In genomic region chr6:31068738-31069340, GRCh38 we compare ENCODE assay signal across 8 cellular contexts. TPM values are rescaled to one million over a fixed set of nuclear protein-coding genes. Genes with fewer than 3 reads are reported as not detected.
DNase-seq lines count a peak whose midpoint lies in the region; ATAC-seq and TF ChIP-seq lines count a peak whose summit lies in the region.

No MANE protein-coding gene starts in this region.

- H3K4me3 ChIP-seq in HAP-1 (no peak overlapping the region), right lobe of liver (no peak overlapping the region)

- POLR2A ChIA-PET in activated CD4-positive, alpha-beta T cell treated with anti-CD3 and anti-CD28 coated beads, Interleukin-2, amount 10 ng/mL, durations not matched to agents 7 days and 5 days (lab: Charles Lee): no interaction called here

- ATAC-seq in right lobe of liver: peak; percentile 89 to 99 (median 95)
- ATAC-seq in HG03432 (IDR thresholded peaks at IDR 0.05; ENCODE audit: unreplicated experiment): no peak

- peaks cover 0 to 4% (median 1%) of the 10 kb centered on the region in 3 donors for H3K27me3 Mint-ChIP-seq in CD14-positive monocyte (ENCODE audit: low read depth in 3 of 3)
- peaks cover 2% of the 10 kb centered on the region for H3K27me3 Mint-ChIP-seq in activated CD4-positive, alpha-beta T cell treated with anti-CD3 and anti-CD28 coated beads, Interleukin-2, amount 10 ng/mL, durations not matched to agents 7 days and 5 days

- H3K27ac Mint-ChIP-seq in CD14-positive monocyte: no peak overlapping the region
- H3K27ac Mint-ChIP-seq in activated CD4-positive, alpha-beta T cell treated with anti-CD3 and anti-CD28 coated beads, Interleukin-2, amount 10 ng/mL, durations not matched to agents 7 days and 5 days: no peak overlapping the region

- DNase-seq in CD14-positive monocyte (ENCODE audit: low spot score) (peak; percentile 64), HAP-1 (ENCODE audit: low spot score in 2 of 2) (peak; percentile 80 to 86), NCI-H526 treated with DMSO at 0.1 percent for 48 hours (lab: John Stamatoyannopoulos, UW) (peak; percentile 76), dedifferentiated amniotic fluid mesenchymal stem cell (ENCODE audit: extremely low spot score) (peak; percentile 71), right lobe of liver (peak; percentile 56 to 77 (median 74))
- DNase-seq in activated CD4-positive, alpha-beta T cell treated with anti-CD3 and anti-CD28 coated beads, Interleukin-2, amount 10 ng/mL, durations not matched to agents 7 days and 5 days: peak; percentile 64
- peak; percentile 36 for DNase-seq in stimulated activated CD8-positive, alpha-beta memory T cell treated with anti-CD3 and anti-CD28 coated beads, Interleukin-12 subunit alpha, Interleukin-12 subunit beta, amount 100 ng/mL, for 1 hour (ENCODE audit: low read depth)

- 52% methylated on average over 13 of the region's 13 CpGs for WGBS in right lobe of liver (ENCODE audit: insufficient coverage, low coverage, low lambda C conversion rate, missing lambda C conversion rate)

- no peak for TF ChIP-seq POLR2A in right lobe of liver (IDR thresholded peaks at IDR 0.05)

- H3K4me1 Mint-ChIP-seq in CD14-positive monocyte: peaks cover 3% of the 10 kb centered on the region
- no peaks in the 10 kb centered on the region for H3K4me1 Mint-ChIP-seq in activated CD4-positive, alpha-beta T cell treated with anti-CD3 and anti-CD28 coated beads, Interleukin-2, amount 10 ng/mL, durations not matched to agents 7 days and 5 days

- intact Hi-C loops in CD14-positive monocyte (cut with micrococcal nuclease) (no loop called here), right lobe of liver (cut with DNase I) (loop anchor here in 1 of 2 donors (10.0 kb wide), 1 partner anchor 234 kb away; no protein-coding TSS in a partner anchor)

- no peaks in the 10 kb centered on the region for H3K27me3 ChIP-seq in HAP-1 (ENCODE audit: low read depth)
- no peaks in the 10 kb centered on the region for H3K27me3 ChIP-seq in right lobe of liver

- CTCF ChIA-PET in activated CD4-positive, alpha-beta T cell treated with anti-CD3 and anti-CD28 coated beads, Interleukin-2, amount 10 ng/mL, durations not matched to agents 7 days and 5 days (lab: Charles Lee): interaction anchor here (1.0 to 1.9 kb wide), 5 partner anchors 11 to 153 kb away, joined by 3 to 8 read pairs (median 5); no protein-coding TSS in a partner anchor

- peaks cover 0 to 2% (median 0%) of the 10 kb centered on the region in 7 donors for H3K9me3 Mint-ChIP-seq in CD14-positive monocyte
- no peaks in the 10 kb centered on the region for H3K9me3 Mint-ChIP-seq in activated CD4-positive, alpha-beta T cell treated with anti-CD3 and anti-CD28 coated beads, Interleukin-2, amount 10 ng/mL, durations not matched to agents 7 days and 5 days

- TF ChIP-seq CTCF in CD14-positive monocyte (IDR thresholded peaks at IDR 0.05): peak; percentile 98
- peak; percentile 64 to 90 (median 88) for TF ChIP-seq CTCF in right lobe of liver (IDR thresholded peaks at IDR 0.05)

- no peak overlapping the region for H3K4me3 Mint-ChIP-seq in CD14-positive monocyte
- H3K4me3 Mint-ChIP-seq in activated CD4-positive, alpha-beta T cell treated with anti-CD3 and anti-CD28 coated beads, Interleukin-2, amount 10 ng/mL, durations not matched to agents 7 days and 5 days: no peak overlapping the region

- H3K36me3 Mint-ChIP-seq in CD14-positive monocyte: no peaks in the 10 kb centered on the region
- no peaks in the 10 kb centered on the region for H3K36me3 Mint-ChIP-seq in activated CD4-positive, alpha-beta T cell treated with anti-CD3 and anti-CD28 coated beads, Interleukin-2, amount 10 ng/mL, durations not matched to agents 7 days and 5 days (ENCODE audit: low read depth)

- H3K9me3 ChIP-seq in HAP-1: no peaks in the 10 kb centered on the region
- no peaks in the 10 kb centered on the region for H3K9me3 ChIP-seq in right lobe of liver

- no peak overlapping the region for H3K27ac ChIP-seq in right lobe of liver

- H3K36me3 ChIP-seq in HAP-1 (replicated peaks): no peaks in the 10 kb centered on the region
- no peaks in the 10 kb centered on the region for H3K36me3 ChIP-seq in right lobe of liver

- peaks cover 25% of the 10 kb centered on the region for H3K4me1 ChIP-seq in HAP-1
- peaks cover 0 to 6% (median 0%) of the 10 kb centered on the region in 4 donors for H3K4me1 ChIP-seq in right lobe of liver

- in situ Hi-C loops in HAP-1 (cut with MboI; ENCODE audit: low sequenced_read_pairs): no loop called here

RNA-seq across cellular contexts. Expression of gene C6orf15, which starts 43.5 kb away (rescaled TPM):
- polyA plus RNA-seq in CD14-positive monocyte: not detected
- not detected for total RNA-seq in activated CD4-positive, alpha-beta T cell treated with anti-CD3 and anti-CD28 coated beads, Interleukin-2, amount 10 ng/mL, durations not matched to agents 7 days and 5 days
- total RNA-seq in right lobe of liver: not detected

RNA-seq across cellular contexts. Expression of gene PSORS1C1, which starts 45.8 kb away (rescaled TPM):
- polyA plus RNA-seq in CD14-positive monocyte: not detected
- under 1 TPM in 1 of 2 experiments, not detected in 1; 0.57 TPM for total RNA-seq in activated CD4-positive, alpha-beta T cell treated with anti-CD3 and anti-CD28 coated beads, Interleukin-2, amount 10 ng/mL, durations not matched to agents 7 days and 5 days
- under 1 TPM in 2 of 6 experiments, not detected in 4; 0.07 to 0.42 TPM for total RNA-seq in right lobe of liver

RNA-seq across cellular contexts. Expression of gene CDSN, which starts 51.4 kb away (rescaled TPM):
- not detected for polyA plus RNA-seq in CD14-positive monocyte
- not detected for total RNA-seq in activated CD4-positive, alpha-beta T cell treated with anti-CD3 and anti-CD28 coated beads, Interleukin-2, amount 10 ng/mL, durations not matched to agents 7 days and 5 days
- total RNA-seq in right lobe of liver: not detected

RNA-seq across cellular contexts. Expression of gene MUC22, which starts 58.6 kb away (rescaled TPM):
- not detected for polyA plus RNA-seq in CD14-positive monocyte
- total RNA-seq in activated CD4-positive, alpha-beta T cell treated with anti-CD3 and anti-CD28 coated beads, Interleukin-2, amount 10 ng/mL, durations not matched to agents 7 days and 5 days: not detected
- total RNA-seq in right lobe of liver: not detected
